Comparison of ENCODE assay signal across 22 cellular contexts in the genomic region with DNA sequence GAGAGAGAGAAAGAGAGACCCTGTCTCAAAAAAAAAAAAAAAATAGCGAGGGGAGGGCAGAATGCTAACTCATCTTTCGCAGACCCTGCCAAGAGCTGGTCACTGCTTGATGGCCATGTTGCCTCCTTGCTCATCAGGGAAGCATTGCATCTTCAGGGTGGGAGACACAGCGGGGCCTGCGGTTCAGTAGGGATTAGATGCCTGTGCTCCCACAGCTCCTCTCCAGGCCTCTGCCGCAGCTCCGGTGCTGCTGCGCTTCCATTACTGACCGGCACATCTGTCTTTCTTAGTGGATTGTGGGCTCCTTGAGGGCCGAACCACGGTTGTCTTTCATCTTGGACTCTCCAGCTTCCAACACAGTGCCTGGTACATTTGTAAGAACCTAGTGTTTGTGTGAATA.
"Had no signal": no experiment of that assay in that cellular context is flagged by ENCODE, and none has a peak within 500 bp of the region (broad histone marks: within the 10 kb centered on the region; RNA-seq: fewer than 3 reads in every experiment).

No MANE protein-coding gene starts in this region.

- ATAC-seq: foreskin keratinocyte, gastroesophageal sphincter, heart right ventricle, left cardiac atrium, left lung, left ventricle myocardium superior, lower lobe of right lung had no signal

- H3K4me1 ChIP-seq: esophagus muscularis mucosa, foreskin keratinocyte, gastroesophageal sphincter, left lung, lower lobe of right lung had no signal

- FAIRE-seq: colon, endothelial cell of umbilical vein, frontal cortex, islet of Langerhans, keratinocyte had no signal

- DNase-seq: dermis blood vessel endothelial cell; dorsolateral prefrontal cortex; effector CD4-positive, alpha-beta T cell; effector memory CD4-positive, alpha-beta T cell; foreskin keratinocyte; head of caudate nucleus; heart right ventricle; hippocampal formation; left cardiac atrium; left lung; left ventricle myocardium superior; lower lobe of right lung; mesendoderm; midbrain had no signal

- H3K36me3 ChIP-seq: esophagus muscularis mucosa, gastroesophageal sphincter, heart right ventricle, left lung, lower lobe of right lung had no signal

- H3K9me3 ChIP-seq: esophagus muscularis mucosa, gastroesophageal sphincter, heart right ventricle, left lung, lower lobe of right lung had no signal

- H3K4me3 ChIP-seq: coronary artery, dorsolateral prefrontal cortex, esophagus muscularis mucosa, gastroesophageal sphincter, heart right ventricle, left lung, lower lobe of right lung had no signal

- H3K27ac ChIP-seq: coronary artery, dorsolateral prefrontal cortex, esophagus muscularis mucosa, foreskin keratinocyte, gastroesophageal sphincter, heart right ventricle, left lung, lower lobe of right lung had no signal

- H3K27me3 ChIP-seq: esophagus muscularis mucosa, gastroesophageal sphincter, heart right ventricle, left lung had no signal
